In the genomic region with DNA sequence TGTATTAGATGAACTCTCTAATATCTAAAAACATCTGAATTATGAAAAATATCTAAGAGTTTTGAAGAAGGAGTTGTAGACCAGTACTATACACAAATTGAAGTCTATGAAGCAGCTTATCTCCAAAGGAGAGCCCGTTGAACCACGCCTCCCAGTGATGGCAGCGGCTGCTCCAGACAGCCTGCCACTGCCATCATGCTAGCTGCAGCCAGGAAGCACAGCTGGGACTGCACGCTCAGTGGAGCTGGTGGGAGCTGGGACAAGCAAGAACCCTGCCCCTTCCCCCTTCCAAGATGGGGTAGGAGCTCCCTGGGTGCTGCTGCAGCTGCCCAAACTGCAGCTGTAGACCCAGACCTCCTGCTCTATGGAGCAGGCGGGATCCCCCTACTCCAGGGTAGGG, we compare ENCODE assay signal across 19 cellular contexts.
DNase-seq lines count a peak whose midpoint lies in the region; ATAC-seq, FAIRE-seq and TF ChIP-seq lines count a peak whose summit lies in the region.
"Had no signal": no experiment of that assay in that cellular context is flagged by ENCODE, and none has a peak within 500 bp of the region (broad histone marks: within the 10 kb centered on the region; RNA-seq: fewer than 3 reads in every experiment).

No MANE protein-coding gene starts in this region.

- no peak overlapping the region for H3K9ac ChIP-seq in HepG2 (ENCODE audit: insufficient read depth, low read depth, low read length)
- H3K9ac ChIP-seq in H1 (replicated peaks in 1 of 4; ENCODE audit: extremely low read depth in 1 of 4, low read depth in 3 of 4, low read length in 3 of 4), result no peak overlapping the region
- no peak overlapping the region for H3K9ac ChIP-seq in neuronal stem cell (ENCODE audit: low read depth, low read length, poor library complexity)
- no peak overlapping the region for H3K9ac ChIP-seq in mesenchymal stem cell (ENCODE audit: low read length)

- H3K4ac ChIP-seq in H1 (replicated peaks; ENCODE audit: insufficient read length, low read depth, low read length) (no peak overlapping the region), neuronal stem cell (ENCODE audit: low read length) (peak overlapping the region; percentile 24), mesenchymal stem cell (ENCODE audit: low read depth in 1 of 2, low read length in 2 of 2) (no peak overlapping the region)

- no peak for TF ChIP-seq EP300 in HepG2 (IDR thresholded peaks at IDR 0.05; ENCODE audit: low read depth in 2 of 2, low read length in 2 of 2)
- no peak for TF ChIP-seq EP300 in HepG2 (CRISPR knock-in tag; IDR thresholded peaks at IDR 0.05; ENCODE audit: borderline replicate concordance)
- TF ChIP-seq EP300 in H1 (IDR thresholded peaks at IDR 0.05; ENCODE audit: borderline replicate concordance in 1 of 2, low read depth in 2 of 2, low read length in 2 of 2), result no peak

- H3K9me3 ChIP-seq in HepG2 (ENCODE audit: low read length), result no peaks in the 10 kb centered on the region
- no peaks in the 10 kb centered on the region for H3K9me3 ChIP-seq in right lobe of liver
- H3K9me3 ChIP-seq in H1 (ENCODE audit: insufficient read depth in 2 of 2, low read depth in 1 of 2, low read length in 1 of 2), result no peaks in the 10 kb centered on the region
- H3K9me3 ChIP-seq in neuronal stem cell (replicated peaks in 1 of 2; ENCODE audit: control insufficient read depth in 2 of 2, insufficient read depth in 1 of 2, low read depth in 1 of 2, low read length in 2 of 2), result no peaks in the 10 kb centered on the region
- H3K9me3 ChIP-seq in mesenchymal stem cell (ENCODE audit: control insufficient read depth, low read length), result no peaks in the 10 kb centered on the region

- WGBS in HepG2 (ENCODE audit: low lambda C conversion rate), result 32% methylated on average over 3 of the region's 5 CpGs
- WGBS in right lobe of liver (ENCODE audit: insufficient coverage, low coverage, low lambda C conversion rate, missing lambda C conversion rate), result 65% methylated on average over 2 of the region's 5 CpGs
- 94% methylated on average over 5 of the region's 5 CpGs; no CpG with 5 or more reads in 1 of the 2 experiments for WGBS in H1 (ENCODE audit: extremely low coverage in 1 of 2, insufficient coverage in 1 of 2, insufficient read length in 1 of 2, insufficient replicate concordance in 2 of 2, low coverage in 1 of 2, low lambda C conversion rate in 2 of 2, missing lambda C conversion rate in 1 of 2), 2 experiments
- whole genome bisulfite sequencing in neuronal stem cell (ENCODE audit: extremely low coverage in 2 of 2, insufficient read length in 2 of 2, insufficient replicate concordance in 1 of 2), 2 donors, result no CpG with 5 or more reads among the region's 5 CpGs
- 88% methylated on average over 5 of the region's 5 CpGs for WGBS in mesenchymal stem cell

- H4K91ac ChIP-seq in H1 (replicated peaks; ENCODE audit: insufficient read length, low read length) (no peak overlapping the region), neuronal stem cell (ENCODE audit: low read depth, low read length, poor library complexity) (peak overlapping the region; percentile 23), mesenchymal stem cell (ENCODE audit: low read length) (no peak overlapping the region)

- POLR2A ChIA-PET in HepG2 (lab: Yijun Ruan, JAX), result no interaction called here
- POLR2A ChIA-PET in H1 (lab: Charles Lee; ENCODE audit: partially characterized antibody), result interaction anchor here (1.2 kb wide), 1 partner anchor 19 kb away, joined by 3 read pairs; no protein-coding TSS in a partner anchor

- H2BK12ac ChIP-seq in H1 (ENCODE audit: low read depth, low read length) (no peak overlapping the region; the same call in 1 of the 2 replicates), neuronal stem cell (ENCODE audit: low read length) (no peak overlapping the region), mesenchymal stem cell (ENCODE audit: low read length in 2 of 2) (no peak overlapping the region)

- H2BK15ac ChIP-seq in H1 (ENCODE audit: low read length), result 0 out of 2 replicates have a peak overlapping the region, but pooled peaks have one; percentile 53
- peak overlapping the region; percentile 43 for H2BK15ac ChIP-seq in neuronal stem cell (ENCODE audit: low read length)
- H2BK15ac ChIP-seq in mesenchymal stem cell (ENCODE audit: low read depth, poor library complexity, severe bottlenecking), result no peak overlapping the region

- FAIRE-seq in HepG2 (lab: Jason Lieb, UNC) (no peak), H1 (lab: Jason Lieb, UNC) (no peak)
- FAIRE-seq: GM12891, GM18507 had no signal

- intact Hi-C loops in HepG2 (cut with micrococcal nuclease; ENCODE audit: unreplicated experiment), result no loop called here
- intact Hi-C loops in right lobe of liver (cut with DNase I), result no loop called here

- H2AK5ac ChIP-seq in H1 (ENCODE audit: low read depth, low read length) (no peak overlapping the region), neuronal stem cell (ENCODE audit: low read depth, low read length) (no peak overlapping the region), mesenchymal stem cell (ENCODE audit: low read length, severe bottlenecking) (no peak overlapping the region)

- no TSS peak for BruUV-seq in HepG2 (replicated peaks; lab: Mats Ljungman, UMichigan)

- H3K27me3 ChIP-seq in HepG2 (ENCODE audit: control insufficient read depth in 1 of 2, insufficient read depth in 2 of 2, low read length in 2 of 2) (peaks cover 0 to 46% of the 10 kb centered on the region in 2 experiments; a peak in 2 of 5 replicates), right lobe of liver (no peaks in the 10 kb centered on the region), H1 (replicated peaks in 1 of 4; ENCODE audit: control insufficient read depth in 3 of 4, extremely low read depth in 1 of 4, insufficient read depth in 3 of 4, low read length in 3 of 4) (no peaks in the 10 kb centered on the region; a peak in 1 of 7 replicates), neuronal stem cell (ENCODE audit: control insufficient read depth in 3 of 3, insufficient read depth in 3 of 3, low read depth in 1 of 3, low read length in 3 of 3) (no peaks in the 10 kb centered on the region), mesenchymal stem cell (ENCODE audit: control insufficient read depth in 1 of 2, insufficient read depth in 1 of 2, low read length in 2 of 2) (peaks cover 0 to 50% of the 10 kb centered on the region in 2 experiments)

- H3K4me2 ChIP-seq in HepG2 (ENCODE audit: low read depth, low read length) (no peak overlapping the region), H1 (ENCODE audit: insufficient read depth in 1 of 2, low read depth in 2 of 2, low read length in 2 of 2) (no peak overlapping the region), neuronal stem cell (ENCODE audit: insufficient read depth, low read length, poor library complexity, severe bottlenecking) (no peak overlapping the region), mesenchymal stem cell (ENCODE audit: low read length, poor library complexity, severe bottlenecking) (no peak overlapping the region)

- H3K18ac ChIP-seq in H1 (ENCODE audit: extremely low read depth, low read length) (peak overlapping the region; percentile 19; the same call in 1 of the 2 replicates), neuronal stem cell (ENCODE audit: low read length) (no peak overlapping the region), mesenchymal stem cell (ENCODE audit: low read depth in 1 of 2, low read length in 2 of 2) (no peak overlapping the region)

- H3K79me1 ChIP-seq in H1 (ENCODE audit: low read depth, low read length) (no peaks in the 10 kb centered on the region), neuronal stem cell (ENCODE audit: low read depth, low read length) (no peaks in the 10 kb centered on the region), mesenchymal stem cell (replicated peaks; ENCODE audit: low read length, poor library complexity, severe bottlenecking) (no peaks in the 10 kb centered on the region)

- H2BK120ac ChIP-seq in H1 (replicated peaks; ENCODE audit: low read depth, low read length), result no peak overlapping the region
- H2BK120ac ChIP-seq in neuronal stem cell (ENCODE audit: low read depth, low read length), result no peak overlapping the region
- H2BK120ac ChIP-seq in mesenchymal stem cell (ENCODE audit: low read depth, low read length), result no peak overlapping the region

- TF ChIP-seq CTCF in HepG2 (CRISPR knock-in tag; IDR thresholded peaks at IDR 0.05), result no peak
- no peak for TF ChIP-seq CTCF in right lobe of liver (IDR thresholded peaks at IDR 0.05)
- no peak for TF ChIP-seq CTCF in H1 (IDR thresholded peaks at IDR 0.05; ENCODE audit: control extremely low read depth in 1 of 3, insufficient read depth in 1 of 3, low read depth in 1 of 3, low read length in 3 of 3)

- H3K4me3 ChIP-seq in HepG2 (replicated peaks in 1 of 3; ENCODE audit: insufficient read depth in 1 of 3, low read depth in 2 of 3, low read length in 3 of 3) (no peak overlapping the region), right lobe of liver (no peak overlapping the region), H1 (ENCODE audit: extremely low read depth in 1 of 4, insufficient read depth in 2 of 4, low read depth in 3 of 4, low read length in 4 of 4) (no peak overlapping the region), neuronal stem cell (ENCODE audit: low read length in 2 of 2) (no peak overlapping the region), mesenchymal stem cell (ENCODE audit: insufficient read depth in 1 of 2, low read depth in 1 of 2, low read length in 2 of 2) (no peak overlapping the region)

- peaks cover 18% of the 10 kb centered on the region for H3K4me1 ChIP-seq in HepG2 (ENCODE audit: insufficient read depth, low read length)
- H3K4me1 ChIP-seq in right lobe of liver, result peaks cover 0 to 22% (median 6%) of the 10 kb centered on the region in 4 donors
- H3K4me1 ChIP-seq in H1 (replicated peaks in 1 of 4; ENCODE audit: control insufficient read depth in 3 of 4, insufficient read depth in 4 of 4, low read length in 3 of 4), result peaks cover 0 to 6% (median 0%) of the 10 kb centered on the region in 4 experiments; a peak in 1 of 7 replicates
- H3K4me1 ChIP-seq in neuronal stem cell (ENCODE audit: control insufficient read depth in 2 of 2, insufficient read depth in 1 of 2, low read depth in 1 of 2, low read length in 2 of 2), result peaks cover 3 to 12% of the 10 kb centered on the region in 2 donors
- peaks cover 6% of the 10 kb centered on the region for H3K4me1 ChIP-seq in mesenchymal stem cell (ENCODE audit: control insufficient read depth, insufficient read depth, low read depth, low read length)

- no peak overlapping the region for H3K56ac ChIP-seq in H1 (replicated peaks; ENCODE audit: insufficient read length, low read depth, low read length)

- no peak overlapping the region for H2BK20ac ChIP-seq in H1 (ENCODE audit: low read length)

- no peaks in the 10 kb centered on the region for H3K36me3 ChIP-seq in HepG2 (replicated peaks in 1 of 2; ENCODE audit: control insufficient read depth in 1 of 2, insufficient read depth in 2 of 2, low read length in 2 of 2)
- no peaks in the 10 kb centered on the region for H3K36me3 ChIP-seq in right lobe of liver
- H3K36me3 ChIP-seq in H1 (ENCODE audit: control insufficient read depth in 2 of 4, insufficient read depth in 4 of 4, low read length in 3 of 4), result no peaks in the 10 kb centered on the region
- H3K36me3 ChIP-seq in neuronal stem cell (replicated peaks in 1 of 2; ENCODE audit: control insufficient read depth in 2 of 2, insufficient read depth in 2 of 2, low read length in 2 of 2), result no peaks in the 10 kb centered on the region
- no peaks in the 10 kb centered on the region for H3K36me3 ChIP-seq in mesenchymal stem cell (ENCODE audit: control insufficient read depth in 1 of 2, insufficient read depth in 2 of 2, low read depth in 1 of 2, low read length in 2 of 2)

- H3K27ac ChIP-seq in HepG2 (ENCODE audit: extremely low read length, insufficient read depth, low read length) (no peak overlapping the region), right lobe of liver (no peak overlapping the region), H1 (ENCODE audit: low read depth, low read length) (no peak overlapping the region), neuronal stem cell (replicated peaks; ENCODE audit: low read length) (no peak overlapping the region), mesenchymal stem cell (ENCODE audit: low read length, poor library complexity, severe bottlenecking) (no peak overlapping the region)

- no peak overlapping the region for H4K5ac ChIP-seq in H1 (ENCODE audit: insufficient read length, low read depth, low read length)

- in situ Hi-C loops in HepG2 (cut with HindIII; ENCODE audit: extremely low pct_ligation_motif_present, low pct_unique_long_range_greater_than_20kb), result no loop called here

- DNase-seq in HepG2 (ENCODE audit: low spot score), result no peak
- no peak for DNase-seq in right lobe of liver
- DNase-seq in H1 (ENCODE audit: low read depth in 1 of 2, low spot score in 2 of 2), result no peak
- no peak for DNase-seq in neuronal stem cell (ENCODE audit: low spot score)
- no peak for DNase-seq in activated CD8-positive, alpha-beta memory T cell treated with anti-CD3 and anti-CD28 coated beads, Interleukin-2, amount 50 U/mL, for 4 hours
- no peak for DNase-seq in mesenchymal stem cell
- no peak for DNase-seq in SIG-M5 (lab: John Stamatoyannopoulos, UW)
- DNase-seq: C1 segment of cervical spinal cord; Calu3; CD4-positive, alpha-beta memory T cell; COR-L47; DMS53; DMS79 treated with DMSO at 0.1 percent for 48 hours; GF-D8; GOT3; H7; HCEC 1CT had no signal

- H4K8ac ChIP-seq in H1 (ENCODE audit: extremely low read depth, insufficient read depth, low read length), result no peak overlapping the region; the same call in 1 of the 2 replicates
- no peak overlapping the region for H4K8ac ChIP-seq in neuronal stem cell (ENCODE audit: low read depth, low read length)
- H4K8ac ChIP-seq in mesenchymal stem cell (ENCODE audit: low read length), result no peak overlapping the region

- no peak for TF ChIP-seq POLR2A in HepG2 (IDR thresholded peaks at IDR 0.05; ENCODE audit: insufficient read depth in 1 of 2, low read depth in 2 of 2, low read length in 2 of 2)
- TF ChIP-seq POLR2A in right lobe of liver (IDR thresholded peaks at IDR 0.05), result no peak
- no peak for TF ChIP-seq POLR2A in H1 (IDR thresholded peaks at IDR 0.05; ENCODE audit: control extremely low read depth in 1 of 2, low read depth in 2 of 2, low read length in 2 of 2)

- no peaks in the 10 kb centered on the region for H3K23me2 ChIP-seq in H1 (ENCODE audit: low read depth, low read length)

- H2AFZ ChIP-seq in HepG2 (ENCODE audit: low read length) (no peak overlapping the region), H1 (ENCODE audit: low read length) (no peak overlapping the region), neuronal stem cell (ENCODE audit: low read length) (peak overlapping the region; percentile 33), mesenchymal stem cell (ENCODE audit: low read depth, low read length) (no peak overlapping the region)

- no peaks in the 10 kb centered on the region for H3K79me2 ChIP-seq in HepG2 (ENCODE audit: insufficient read depth, low read length)
- H3K79me2 ChIP-seq in H1 (ENCODE audit: control insufficient read depth in 1 of 2, insufficient read depth in 2 of 2, low read length in 2 of 2), result no peaks in the 10 kb centered on the region

- H3K23ac ChIP-seq in H1 (ENCODE audit: insufficient read length) (no peak overlapping the region), neuronal stem cell (ENCODE audit: low read depth, low read length, poor library complexity) (peak overlapping the region; percentile 43), mesenchymal stem cell (ENCODE audit: low read length in 2 of 2) (no peak overlapping the region)

- ATAC-seq in HepG2, result peak; percentile 16; the same call in 1 of the 3 replicates
- ATAC-seq in right lobe of liver, result no peak

- H2BK5ac ChIP-seq in H1 (ENCODE audit: low read depth, low read length) (peak overlapping the region; percentile 28; the same call in 1 of the 2 replicates), neuronal stem cell (ENCODE audit: low read length) (no peak overlapping the region), mesenchymal stem cell (ENCODE audit: low read depth, low read length, poor library complexity, severe bottlenecking) (no peak overlapping the region)

- CTCF ChIA-PET in HepG2 (lab: Yijun Ruan, JAX; ENCODE audit: low intra/inter-chr PET ratio, low total read pairs), result no interaction called here
- CTCF ChIA-PET in H1 (lab: Charles Lee; ENCODE audit: partially characterized antibody), result interaction anchor here (0.6 to 3.9 kb wide), 3 partner anchors 18 to 949 kb away, joined by 3 to 25 read pairs (median 5); no protein-coding TSS in a partner anchor

- TF ChIP-seq RAD21 in HepG2 (CRISPR knock-in tag; IDR thresholded peaks at IDR 0.05) (no peak), H1 (IDR thresholded peaks at IDR 0.05 in 1 of 2, conservative IDR thresholded peaks at IDR 0.05 in 1 of 2; ENCODE audit: low read depth in 2 of 2, low read length in 2 of 2) (no peak)

- H4K20me1 ChIP-seq in HepG2 (ENCODE audit: insufficient read depth, low read length) (no peaks in the 10 kb centered on the region), H1 (replicated peaks in 1 of 2; ENCODE audit: control insufficient read depth in 1 of 2, insufficient read depth in 2 of 2, low read length in 2 of 2) (no peaks in the 10 kb centered on the region)

- no peak overlapping the region for H3K14ac ChIP-seq in H1 (ENCODE audit: insufficient read length)
- peak overlapping the region; percentile 75 for H3K14ac ChIP-seq in neuronal stem cell (ENCODE audit: low read length)
- H3K14ac ChIP-seq in mesenchymal stem cell (ENCODE audit: low read length in 2 of 2), result no peak overlapping the region
